8 cellular contexts compared by ENCODE assay signal in the genomic region with DNA sequence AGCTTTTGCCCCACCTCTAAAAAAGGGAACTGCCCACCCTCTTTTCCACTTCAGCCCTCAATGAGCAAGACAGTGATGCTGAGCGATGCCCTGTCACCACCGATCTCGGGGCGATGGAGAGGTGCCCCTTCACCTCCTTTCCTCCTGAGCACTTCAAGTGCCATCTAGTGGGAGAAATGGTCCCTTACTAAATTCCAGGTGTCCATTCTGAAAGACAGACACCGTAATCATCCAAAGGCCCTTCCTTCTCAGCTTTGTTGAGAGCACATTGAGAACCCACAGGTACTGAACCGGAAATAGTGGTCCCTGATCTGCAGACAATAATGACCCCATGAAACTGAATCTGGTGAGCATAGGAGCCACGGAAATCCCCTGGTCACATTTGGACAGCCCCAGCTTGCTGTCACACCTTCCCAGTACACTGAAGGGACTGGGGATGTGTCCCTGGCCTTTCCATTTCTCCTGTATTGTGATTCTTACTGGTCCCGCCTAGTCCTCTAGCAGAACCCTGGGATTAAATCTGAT. TPM values are rescaled to one million over a fixed set of nuclear protein-coding genes. Genes with fewer than 3 reads are reported as not detected.
DNase-seq lines count a peak whose midpoint lies in the region; ATAC-seq and TF ChIP-seq lines count a peak whose summit lies in the region.

No MANE protein-coding gene starts in this region.

- POLR2A ChIA-PET in IMR-90 (lab: Charles Lee; ENCODE audit: unreplicated experiment), result no interaction called here

- H3K4me1 ChIP-seq in IMR-90 (ENCODE audit: control insufficient read depth, insufficient read depth, low read length) (no peaks in the 10 kb centered on the region; the same call in 1 of the 2 replicates), ascending aorta (no peaks in the 10 kb centered on the region)

- H3K27me3 Mint-ChIP-seq in natural killer cell (ENCODE audit: low read depth in 2 of 2), result no peaks in the 10 kb centered on the region

- WGBS in IMR-90 (ENCODE audit: extremely low coverage in 2 of 2, insufficient read length in 1 of 2), 2 experiments, result 100% methylated on average over 1 of the region's 8 CpGs; no CpG with 5 or more reads in 1 of the 2 experiments

- H3K79me1 ChIP-seq in IMR-90 (ENCODE audit: low read depth in 1 of 2, low read length in 2 of 2), result peaks cover 22 to 31% of the 10 kb centered on the region in 2 experiments

- H3K23ac ChIP-seq in IMR-90 (ENCODE audit: low read depth, low read length), result no peak overlapping the region

- H3K4me2 ChIP-seq in IMR-90 (ENCODE audit: low read depth, low read length), result no peak overlapping the region

- no peak overlapping the region for H2BK20ac ChIP-seq in IMR-90 (ENCODE audit: low read depth, low read length)

- in situ Hi-C loops in IMR-90 (cut with MboI; ENCODE audit: low sequenced_read_pairs), result no loop called here

- ATAC-seq in GM21825 (IDR thresholded peaks at IDR 0.05; ENCODE audit: unreplicated experiment), result peak; percentile 70
- ATAC-seq in IMR-90 (ENCODE audit: low read depth), result no peak
- peak in 1 of 3 donors; percentile 42 for ATAC-seq in natural killer cell

- peaks cover 15 to 24% of the 10 kb centered on the region in 2 donors for H3K4me1 Mint-ChIP-seq in natural killer cell

- H3K36me3 ChIP-seq in IMR-90 (ENCODE audit: control insufficient read depth, insufficient read depth, low read length) (peaks cover 61% of the 10 kb centered on the region), ascending aorta (peaks cover 39 to 74% of the 10 kb centered on the region in 2 donors)

- no peak overlapping the region for H2BK5ac ChIP-seq in IMR-90 (ENCODE audit: low read depth, low read length, poor library complexity, severe bottlenecking)

- no peak overlapping the region for H3K18ac ChIP-seq in IMR-90 (ENCODE audit: low read depth, low read length)

- no peak for TF ChIP-seq POLR2A in IMR-90 (IDR thresholded peaks at IDR 0.05; ENCODE audit: low read depth, low read length)

- no peaks in the 10 kb centered on the region for H3K9me3 Mint-ChIP-seq in natural killer cell

- H2AFZ ChIP-seq in IMR-90 (replicated peaks; ENCODE audit: low read length, poor library complexity), result no peak overlapping the region

- H3K56ac ChIP-seq in IMR-90 (ENCODE audit: extremely low read depth, insufficient read depth, low read length), result no peak overlapping the region

- H3K9me1 ChIP-seq in IMR-90 (ENCODE audit: insufficient read depth, low read length), result peaks cover 5% of the 10 kb centered on the region; the same call in 1 of the 2 replicates

- CTCF ChIA-PET in IMR-90 (lab: Yijun Ruan, JAX), result interaction anchor here (0.6 kb wide), 1 partner anchor 12 kb away, joined by 3 read pairs; no protein-coding TSS in a partner anchor

- no peak overlapping the region for H3K27ac Mint-ChIP-seq in natural killer cell

- no peaks in the 10 kb centered on the region for H4K20me1 ChIP-seq in IMR-90 (ENCODE audit: insufficient read depth, low read length)

- H4K5ac ChIP-seq in IMR-90 (ENCODE audit: low read depth, low read length), result no peak overlapping the region

- intact Hi-C loops in IMR-90 (cut with micrococcal nuclease), result no loop called here
- intact Hi-C loops in natural killer cell (cut with micrococcal nuclease), result no loop called here
- intact Hi-C loops in ascending aorta (cut with DNase I), result loop anchor here (5.0 kb wide), 1 partner anchor 164 kb away; the partner anchor contains the start of gene SPATS2L

- no peak overlapping the region for H3K9ac ChIP-seq in IMR-90 (ENCODE audit: low read depth, low read length)

- H2AK9ac ChIP-seq in IMR-90 (replicated peaks; ENCODE audit: low read depth, low read length, poor library complexity), result no peak overlapping the region

- peak; percentile 26 for DNase-seq in activated gamma-delta T cell treated with Interleukin-2 at 50 U/mL for 16 hours
- no peak for DNase-seq in activated gamma-delta T cell (lab: John Stamatoyannopoulos, UW)
- DNase-seq in IMR-90, result no peak
- peak; percentile 8 for DNase-seq in T-helper 9 cell
- DNase-seq in dermis blood vessel endothelial cell, result peak; percentile 59
- no peak for DNase-seq in natural killer cell
- DNase-seq in ascending aorta (ENCODE audit: low spot score in 2 of 2), result no peak

- H3K4me3 Mint-ChIP-seq in natural killer cell, result no peak overlapping the region

- no TSS peak for BruUV-seq in IMR-90 (replicated peaks; lab: Mats Ljungman, UMichigan)

- no peak overlapping the region for H3K4ac ChIP-seq in IMR-90 (ENCODE audit: low read depth, low read length)

- H2BK15ac ChIP-seq in IMR-90 (ENCODE audit: low read depth, low read length), result no peak overlapping the region

- H4K91ac ChIP-seq in IMR-90 (ENCODE audit: insufficient read depth, low read depth, low read length), result no peak overlapping the region

- H2BK120ac ChIP-seq in IMR-90 (ENCODE audit: low read depth, low read length), result no peak overlapping the region

- H3K14ac ChIP-seq in IMR-90 (replicated peaks; ENCODE audit: low read depth, low read length), result no peak overlapping the region

- peak; percentile 56 for TF ChIP-seq RAD21 in IMR-90 (IDR thresholded peaks at IDR 0.05; ENCODE audit: low read length)

- H3K36me3 Mint-ChIP-seq in natural killer cell, result no peaks in the 10 kb centered on the region

- no peak overlapping the region; the same call in 1 of the 2 replicates for H2AK5ac ChIP-seq in IMR-90 (ENCODE audit: low read depth, low read length)

- H3K27me3 ChIP-seq in IMR-90 (ENCODE audit: control insufficient read depth, insufficient read depth, low read length), result no peaks in the 10 kb centered on the region
- no peaks in the 10 kb centered on the region for H3K27me3 ChIP-seq in ascending aorta

- H3K27ac ChIP-seq in IMR-90 (ENCODE audit: insufficient read depth, low read length) (no peak overlapping the region), ascending aorta (no peak overlapping the region)

- no peak overlapping the region for H3K4me3 ChIP-seq in IMR-90 (ENCODE audit: insufficient read depth, low read depth, low read length)
- no peak overlapping the region for H3K4me3 ChIP-seq in ascending aorta

- peak; percentile 47 for TF ChIP-seq CTCF in IMR-90 (conservative IDR thresholded peaks at IDR 0.05; ENCODE audit: low read depth, low read length)
- peak; percentile 30 for TF ChIP-seq CTCF in natural killer cell (IDR thresholded peaks at IDR 0.05)
- peak in 1 of 3 experiments; percentile 53 for TF ChIP-seq CTCF in ascending aorta (IDR thresholded peaks at IDR 0.05)

- no peaks in the 10 kb centered on the region for H3K9me3 ChIP-seq in IMR-90 (ENCODE audit: control insufficient read depth, insufficient read depth, low read length)
- H3K9me3 ChIP-seq in ascending aorta, result no peaks in the 10 kb centered on the region

- dilution Hi-C loops in IMR-90 (cut with HindIII; ENCODE audit: low sequenced_read_pairs, unreplicated experiment), result no loop called here

- no peak overlapping the region; a peak in 1 of 4 replicates for H4K8ac ChIP-seq in IMR-90 (ENCODE audit: low read depth in 2 of 2, low read length in 2 of 2)

TF ChIP-seq in IMR-90, 13 proteins besides CTCF, POLR2A, EP300 and RAD21:
- TF ChIP-seq MAFK (IDR thresholded peaks at IDR 0.05; ENCODE audit: low read depth, low read length), result no peak
- peak; percentile 46 for TF ChIP-seq SMC3 (IDR thresholded peaks at IDR 0.05; ENCODE audit: low read depth, low read length)
- TF ChIP-seq, protein P1, sequence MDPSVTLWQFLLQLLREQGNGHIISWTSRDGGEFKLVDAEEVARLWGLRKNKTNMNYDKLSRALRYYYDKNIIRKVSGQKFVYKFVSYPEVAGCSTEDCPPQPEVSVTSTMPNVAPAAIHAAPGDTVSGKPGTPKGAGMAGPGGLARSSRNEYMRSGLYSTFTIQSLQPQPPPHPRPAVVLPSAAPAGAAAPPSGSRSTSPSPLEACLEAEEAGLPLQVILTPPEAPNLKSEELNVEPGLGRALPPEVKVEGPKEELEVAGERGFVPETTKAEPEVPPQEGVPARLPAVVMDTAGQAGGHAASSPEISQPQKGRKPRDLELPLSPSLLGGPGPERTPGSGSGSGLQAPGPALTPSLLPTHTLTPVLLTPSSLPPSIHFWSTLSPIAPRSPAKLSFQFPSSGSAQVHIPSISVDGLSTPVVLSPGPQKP (IDR thresholded peaks at IDR 0.05; ENCODE audit: borderline replicate concordance, low read depth, low read length), result no peak

RNA-seq across cellular contexts. Expression of gene KCTD18, which starts 38.5 kb away (rescaled TPM):
- total RNA-seq in IMR-90 (2012; rRNA removed), result 10.4 and 12.8 TPM in 2 replicates
- 6.7 and 7.1 TPM in 2 replicates for polyA plus RNA-seq in IMR-90 (2012; rRNA removed)
- polyA plus RNA-seq in IMR-90 (2012; cell fraction: cytosol; rRNA removed), result 3.7 and 4.3 TPM in 2 replicates
- 5.6 and 8.1 TPM in 2 replicates for polyA plus RNA-seq in IMR-90 (2012; cell fraction: nucleus; rRNA removed; ENCODE audit: low replicate concordance)
- total RNA-seq in dermis blood vessel endothelial cell, result 11.0 and 11.1 TPM in 2 replicates
- 10 to 100 TPM; 16.1 to 21.3 (median 20.9) TPM for total RNA-seq in natural killer cell
- 17.9 TPM for total RNA-seq in ascending aorta

RNA-seq across cellular contexts. Expression of gene SGO2, which starts 54.6 kb away (rescaled TPM):
- total RNA-seq in IMR-90 (2012; rRNA removed), result 6.3 and 16.9 TPM in 2 replicates
- polyA plus RNA-seq in IMR-90 (2012; rRNA removed), result 4.7 and 5.4 TPM in 2 replicates
- 0.20 and 0.66 TPM in 2 replicates for polyA plus RNA-seq in IMR-90 (2012; cell fraction: cytosol; rRNA removed)
- 0.16 and 1.2 TPM in 2 replicates for polyA plus RNA-seq in IMR-90 (2012; cell fraction: nucleus; rRNA removed; ENCODE audit: low replicate concordance)
- 4.9 and 15.9 TPM in 2 replicates for total RNA-seq in dermis blood vessel endothelial cell
- 1 to 10 TPM; 2.3 to 5.4 (median 3.1) TPM for total RNA-seq in natural killer cell
- 0.96 TPM for total RNA-seq in ascending aorta

Comparison
In these comparisons a context has a peak if more than half of its experiments do, and no peak if none do; other contexts are left out.
1. DNase-seq: peak in activated gamma-delta T cell treated with Interleukin-2 at 50 U/mL for 16 hours (single experiment), T-helper 9 cell (single experiment) and dermis blood vessel endothelial cell (single experiment); none in activated gamma-delta T cell (single experiment), IMR-90 (single experiment), natural killer cell (single experiment) and ascending aorta (0 of 2).